ENCODE assay signal across 13 cellular contexts in genomic region chr12:10982244-10982643, GRCh38. TPM values are rescaled to one million over a fixed set of nuclear protein-coding genes. Genes with fewer than 3 reads are reported as not detected.
DNase-seq lines count a peak whose midpoint lies in the region; ATAC-seq lines count a peak whose summit lies in the region.
"Had no signal": no experiment of that assay in that cellular context is flagged by ENCODE, and none has a peak within 500 bp of the region (broad histone marks: within the 10 kb centered on the region; RNA-seq: fewer than 3 reads in every experiment).

No MANE protein-coding gene starts in this region.

- H3K4me3 Mint-ChIP-seq in T-cell, result no peak overlapping the region
- H3K4me3 Mint-ChIP-seq in activated naive CD8-positive, alpha-beta T cell treated with anti-CD3 and anti-CD28 coated beads, Interleukin-2, amount 10 ng/mL, durations not matched to agents 7 days and 5 days, result peak overlapping the region; percentile 20
- no peak overlapping the region for H3K4me3 Mint-ChIP-seq in stimulated activated naive B cell treated with anti-CD40 and anti-IgM and Interleukin-4, amounts not matched to agents 10 μg/mL and 1 μg/mL and 100 μg/mL, for 72 hours
- H3K4me3 Mint-ChIP-seq: GM23338, nephron progenitor cell, type B pancreatic cell had no signal

- CTCF ChIA-PET in T-cell (lab: Charles Lee), result interaction anchor here in 1 of 2 donors (0.7 to 1.0 kb wide), 2 partner anchors 92 to 563 kb away, joined by 3 read pairs; no protein-coding TSS in a partner anchor

- H3K9me3 Mint-ChIP-seq in T-cell, result no peaks in the 10 kb centered on the region
- H3K9me3 Mint-ChIP-seq in activated naive CD8-positive, alpha-beta T cell treated with anti-CD3 and anti-CD28 coated beads, Interleukin-2, amount 10 ng/mL, durations not matched to agents 7 days and 5 days, result peaks cover 2% of the 10 kb centered on the region
- H3K9me3 Mint-ChIP-seq in stimulated activated naive B cell treated with anti-CD40 and anti-IgM and Interleukin-4, amounts not matched to agents 10 μg/mL and 1 μg/mL and 100 μg/mL, for 72 hours, result peaks cover 0 to under 1% of the 10 kb centered on the region in 2 donors
- H3K9me3 Mint-ChIP-seq: GM23338, type B pancreatic cell had no signal

- peak; percentile 5 to 17 (median 8) for DNase-seq in stimulated activated CD4-positive, alpha-beta T cell treated with anti-CD3 and anti-CD28 coated beads, Interleukin-12 subunit alpha, Interleukin-12 subunit beta, amount 100 ng/mL, for 48 hours (ENCODE audit: low read depth in 2 of 3, low spot score in 1 of 3)
- DNase-seq in stimulated activated CD4-positive, alpha-beta T cell treated with anti-CD3 and anti-CD28 coated beads, Interleukin-4, amount 100 ng/mL, for 1 hour, result no peak
- peak in 32 of 34 experiments; percentile 6 to 75 (median 47) for DNase-seq in T-cell
- DNase-seq in activated naive CD8-positive, alpha-beta T cell treated with anti-CD3 and anti-CD28 coated beads, Interleukin-2, amount 10 ng/mL, durations not matched to agents 7 days and 5 days, result no peak
- DNase-seq in stimulated activated naive B cell treated with anti-CD40 and anti-IgM and Interleukin-4, amounts not matched to agents 10 μg/mL and 1 μg/mL and 100 μg/mL, for 72 hours, result no peak
- no peak for DNase-seq in ACHN
- no peak for DNase-seq in HuH-7 (ENCODE audit: low spot score)
- no peak for DNase-seq in ureter (ENCODE audit: low spot score)
- DNase-seq: DMS 273 treated with DMSO at 0.1 percent for 48 hours, NCI-H1436 treated with DMSO at 0.1 percent for 48 hours, nephron progenitor cell had no signal

- peaks cover 6% of the 10 kb centered on the region for H3K36me3 Mint-ChIP-seq in T-cell
- H3K36me3 Mint-ChIP-seq in activated naive CD8-positive, alpha-beta T cell treated with anti-CD3 and anti-CD28 coated beads, Interleukin-2, amount 10 ng/mL, durations not matched to agents 7 days and 5 days, result peaks cover 18% of the 10 kb centered on the region
- peaks cover 10 to 18% of the 10 kb centered on the region in 2 donors for H3K36me3 Mint-ChIP-seq in stimulated activated naive B cell treated with anti-CD40 and anti-IgM and Interleukin-4, amounts not matched to agents 10 μg/mL and 1 μg/mL and 100 μg/mL, for 72 hours

- H3K27ac Mint-ChIP-seq in T-cell, result no peak overlapping the region
- H3K27ac Mint-ChIP-seq in activated naive CD8-positive, alpha-beta T cell treated with anti-CD3 and anti-CD28 coated beads, Interleukin-2, amount 10 ng/mL, durations not matched to agents 7 days and 5 days, result no peak overlapping the region
- no peak overlapping the region for H3K27ac Mint-ChIP-seq in stimulated activated naive B cell treated with anti-CD40 and anti-IgM and Interleukin-4, amounts not matched to agents 10 μg/mL and 1 μg/mL and 100 μg/mL, for 72 hours
- H3K27ac Mint-ChIP-seq: GM23338, nephron progenitor cell, type B pancreatic cell had no signal

- peak; percentile 90 to 98 (median 97) for ATAC-seq in T-cell (replicated peaks in 1 of 4)
- ATAC-seq in activated naive CD8-positive, alpha-beta T cell treated with anti-CD3 and anti-CD28 coated beads, Interleukin-2, amount 10 ng/mL, durations not matched to agents 7 days and 5 days (ENCODE audit: low read depth), result peak; percentile 92
- ATAC-seq in stimulated activated naive B cell treated with anti-CD40 and anti-IgM and Interleukin-4, amounts not matched to agents 10 μg/mL and 1 μg/mL and 100 μg/mL, for 72 hours (replicated peaks), result peak; percentile 36 to 52
- ATAC-seq: GM23338 had no signal

- peaks cover 19 to 49% (median 46%) of the 10 kb centered on the region in 3 donors for H3K4me1 Mint-ChIP-seq in T-cell
- H3K4me1 Mint-ChIP-seq in activated naive CD8-positive, alpha-beta T cell treated with anti-CD3 and anti-CD28 coated beads, Interleukin-2, amount 10 ng/mL, durations not matched to agents 7 days and 5 days, result peaks cover 14% of the 10 kb centered on the region
- H3K4me1 Mint-ChIP-seq in stimulated activated naive B cell treated with anti-CD40 and anti-IgM and Interleukin-4, amounts not matched to agents 10 μg/mL and 1 μg/mL and 100 μg/mL, for 72 hours, result peaks cover 3 to 8% of the 10 kb centered on the region in 2 donors
- H3K4me1 Mint-ChIP-seq: nephron progenitor cell had no signal

- H3K27me3 Mint-ChIP-seq in T-cell, result no peaks in the 10 kb centered on the region
- peaks cover 16% of the 10 kb centered on the region for H3K27me3 Mint-ChIP-seq in activated naive CD8-positive, alpha-beta T cell treated with anti-CD3 and anti-CD28 coated beads, Interleukin-2, amount 10 ng/mL, durations not matched to agents 7 days and 5 days
- H3K27me3 Mint-ChIP-seq in stimulated activated naive B cell treated with anti-CD40 and anti-IgM and Interleukin-4, amounts not matched to agents 10 μg/mL and 1 μg/mL and 100 μg/mL, for 72 hours, result no peaks in the 10 kb centered on the region
- H3K27me3 Mint-ChIP-seq: type B pancreatic cell had no signal

- POLR2A ChIA-PET in T-cell (lab: Charles Lee), result no interaction called here
- POLR2A ChIA-PET in activated naive CD8-positive, alpha-beta T cell treated with anti-CD3 and anti-CD28 coated beads, Interleukin-2, amount 10 ng/mL, durations not matched to agents 7 days and 5 days (lab: Charles Lee), result interaction anchor here (1.0 to 1.7 kb wide), 2 partner anchors 15 to 189 kb away, joined by 3 to 17 read pairs; partner anchors contain the start of gene SMIM10L1

- in situ Hi-C loops in ACHN (cut with HindIII; ENCODE audit: low pct_ligation_motif_present, low pct_unique_long_range_greater_than_20kb, low sequenced_read_pairs), result no loop called here

RNA-seq across cellular contexts. Expression of gene TAS2R50, which starts 4.5 kb away (rescaled TPM):
- total RNA-seq in T-cell (1 to 10 TPM in 4 of 5 donors, under 1 TPM in 1; 0.61 to 2.2 (median 1.5) TPM), ureter (7.2 TPM)
- total RNA-seq in activated naive CD8-positive, alpha-beta T cell treated with anti-CD3 and anti-CD28 coated beads, Interleukin-2, amount 10 ng/mL, durations not matched to agents 7 days and 5 days, result 1 to 10 TPM; 1.1 to 1.4 TPM

RNA-seq across cellular contexts. Expression of gene TAS2R20, which starts 15.9 kb away (rescaled TPM):
- total RNA-seq in T-cell (1 to 10 TPM; 1.7 to 3.0 (median 2.6) TPM), ureter (6.1 TPM)
- 1 to 10 TPM; 1.2 to 2.0 TPM for total RNA-seq in activated naive CD8-positive, alpha-beta T cell treated with anti-CD3 and anti-CD28 coated beads, Interleukin-2, amount 10 ng/mL, durations not matched to agents 7 days and 5 days

RNA-seq across cellular contexts. Expression of gene TAS2R19, which starts 40.2 kb away (rescaled TPM):
- total RNA-seq in T-cell, result 1 to 10 TPM; 1.4 to 6.7 (median 2.4) TPM
- total RNA-seq in activated naive CD8-positive, alpha-beta T cell treated with anti-CD3 and anti-CD28 coated beads, Interleukin-2, amount 10 ng/mL, durations not matched to agents 7 days and 5 days, result 1 to 10 TPM; 2.1 to 2.2 TPM
- total RNA-seq in ureter, result 14.2 TPM

RNA-seq across cellular contexts. Expression of gene TAS2R14, which starts 43.2 kb away (rescaled TPM):
- total RNA-seq in T-cell (1 to 10 TPM; 2.4 to 3.5 (median 2.7) TPM), ureter (8.0 TPM)
- 1 to 10 TPM; 2.5 to 2.6 TPM for total RNA-seq in activated naive CD8-positive, alpha-beta T cell treated with anti-CD3 and anti-CD28 coated beads, Interleukin-2, amount 10 ng/mL, durations not matched to agents 7 days and 5 days

RNA-seq across cellular contexts. Expression of gene TAS2R31, which starts 49.0 kb away (rescaled TPM):
- total RNA-seq in T-cell (1 to 10 TPM; 2.4 to 4.3 (median 3.6) TPM), ureter (12.2 TPM)
- total RNA-seq in activated naive CD8-positive, alpha-beta T cell treated with anti-CD3 and anti-CD28 coated beads, Interleukin-2, amount 10 ng/mL, durations not matched to agents 7 days and 5 days, result 1 to 10 TPM; 2.9 TPM

Comparison
In these comparisons a context has a peak if more than half of its experiments do, and no peak if none do; other contexts are left out.
1. DNase-seq: peak in stimulated activated CD4-positive, alpha-beta T cell treated with anti-CD3 and anti-CD28 coated beads, Interleukin-12 subunit alpha, Interleukin-12 subunit beta, amount 100 ng/mL, for 48 hours (3 of 3) and T-cell (32 of 34); none in stimulated activated CD4-positive, alpha-beta T cell treated with anti-CD3 and anti-CD28 coated beads, Interleukin-4, amount 100 ng/mL, for 1 hour (single experiment), activated naive CD8-positive, alpha-beta T cell treated with anti-CD3 and anti-CD28 coated beads, Interleukin-2, amount 10 ng/mL, durations not matched to agents 7 days and 5 days (single experiment), stimulated activated naive B cell treated with anti-CD40 and anti-IgM and Interleukin-4, amounts not matched to agents 10 μg/mL and 1 μg/mL and 100 μg/mL, for 72 hours (single experiment), ACHN (single experiment), HuH-7 (single experiment) and ureter (single experiment).
2. ATAC-seq: peak in every context shown above with its lines; median percentile 97 in T-cell; 92 in activated naive CD8-positive, alpha-beta T cell treated with anti-CD3 and anti-CD28 coated beads, Interleukin-2, amount 10 ng/mL, durations not matched to agents 7 days and 5 days; 44 in stimulated activated naive B cell treated with anti-CD40 and anti-IgM and Interleukin-4, amounts not matched to agents 10 μg/mL and 1 μg/mL and 100 μg/mL, for 72 hours.